16 cellular contexts compared by ENCODE assay signal in genomic region chr11:75272821-75273301, GRCh38. TPM values are rescaled to one million over a fixed set of nuclear protein-coding genes. Genes with fewer than 3 reads are reported as not detected.
DNase-seq lines count a peak whose midpoint lies in the region; ATAC-seq, FAIRE-seq and TF ChIP-seq lines count a peak whose summit lies in the region.
"Had no signal": no experiment of that assay in that cellular context is flagged by ENCODE, and none has a peak within 500 bp of the region (broad histone marks: within the 10 kb centered on the region; RNA-seq: fewer than 3 reads in every experiment).

No MANE protein-coding gene starts in this region.

- no peak overlapping the region for H3K9ac ChIP-seq in GM12878 (ENCODE audit: control insufficient read depth, insufficient read depth, low read length)
- peak overlapping the region; percentile 3 for H3K9ac ChIP-seq in neuronal stem cell (ENCODE audit: low read depth, low read length, poor library complexity)

- no peak for ATAC-seq in GM12878
- ATAC-seq in HG02642 (IDR thresholded peaks at IDR 0.05; ENCODE audit: poor library complexity, unreplicated experiment): no peak
- ATAC-seq: HCT116 had no signal

- no peaks in the 10 kb centered on the region for H3K79me2 ChIP-seq in GM12878 (ENCODE audit: control insufficient read depth, insufficient read depth, low read length)

- peak overlapping the region; percentile 1 for H3K14ac ChIP-seq in neuronal stem cell (ENCODE audit: low read length)

- no peak overlapping the region for H3K4me3 ChIP-seq in CD8-positive, alpha-beta memory T cell (ENCODE audit: low read length)
- no peak overlapping the region for H3K4me3 ChIP-seq in GM12878
- H3K4me3 ChIP-seq in neuronal stem cell (ENCODE audit: low read length in 2 of 2): no peak overlapping the region

- FAIRE-seq in GM12878 (lab: Jason Lieb, UNC): no peak
- FAIRE-seq: colon, D721Med had no signal

- no peaks in the 10 kb centered on the region for H3K27me3 Mint-ChIP-seq in activated T-cell treated with anti-CD3 and anti-CD28 coated beads, Interleukin-2, amount 50 U/mL, for 24 hours
- H3K27me3 Mint-ChIP-seq in CD8-positive, alpha-beta memory T cell: no peaks in the 10 kb centered on the region
- no peaks in the 10 kb centered on the region for H3K27me3 Mint-ChIP-seq in chondrocyte (ENCODE audit: low read depth)

- no peak overlapping the region for H3K27ac ChIP-seq in CD8-positive, alpha-beta memory T cell (ENCODE audit: low read depth, low read length)
- no peak overlapping the region for H3K27ac ChIP-seq in GM12878 (ENCODE audit: control insufficient read depth, insufficient read depth)
- H3K27ac ChIP-seq in neuronal stem cell (replicated peaks; ENCODE audit: low read length): no peak overlapping the region

- no peak overlapping the region for H2BK12ac ChIP-seq in neuronal stem cell (ENCODE audit: low read length)

- CTCF ChIA-PET in CD8-positive, alpha-beta memory T cell (lab: Charles Lee): interaction anchor here (0.6 to 16.2 kb wide), 10 partner anchors 8 to 343 kb away, joined by 3 to 325 read pairs (median 14); partner anchors contain the start of gene TPBGL
- CTCF ChIA-PET in GM12878 (lab: Yijun Ruan, JAX): interaction anchor here (16.9 kb wide), 1 partner anchor 111 kb away, joined by 406 read pairs; no protein-coding TSS in a partner anchor

- peak overlapping the region; percentile 80 for H3K27ac Mint-ChIP-seq in activated T-cell treated with anti-CD3 and anti-CD28 coated beads, Interleukin-2, amount 50 U/mL, for 24 hours
- H3K27ac Mint-ChIP-seq in CD8-positive, alpha-beta memory T cell: peak overlapping the region; percentile 23 to 98 (median 82)
- H3K27ac Mint-ChIP-seq in chondrocyte (ENCODE audit: unreplicated experiment): no peak overlapping the region

- H2AFZ ChIP-seq in GM12878 (ENCODE audit: control insufficient read depth, low read depth, low read length): peak overlapping the region; percentile 7; the same call in 1 of the 2 replicates
- H2AFZ ChIP-seq in neuronal stem cell (ENCODE audit: low read length): no peak overlapping the region

- H2AK5ac ChIP-seq in neuronal stem cell (ENCODE audit: low read depth, low read length): no peak overlapping the region

- no peak for TF ChIP-seq RAD21 in GM12878 (IDR thresholded peaks at IDR 0.05; ENCODE audit: insufficient read depth, low read depth, low read length)

- no peaks in the 10 kb centered on the region for H3K9me3 ChIP-seq in CD8-positive, alpha-beta memory T cell (ENCODE audit: low read length)
- H3K9me3 ChIP-seq in GM12878 (replicated peaks; ENCODE audit: control insufficient read depth, insufficient read depth, low read length) (no peaks in the 10 kb centered on the region), neuronal stem cell (replicated peaks in 1 of 2; ENCODE audit: control insufficient read depth in 2 of 2, insufficient read depth in 1 of 2, low read depth in 1 of 2, low read length in 2 of 2) (no peaks in the 10 kb centered on the region)

- H2BK5ac ChIP-seq in neuronal stem cell (ENCODE audit: low read length): no peak overlapping the region

- peak overlapping the region; percentile 21 for H3K18ac ChIP-seq in neuronal stem cell (ENCODE audit: low read length)

- H3K27me3 ChIP-seq in CD8-positive, alpha-beta memory T cell (ENCODE audit: insufficient read depth, low read length, poor library complexity, severe bottlenecking): no peaks in the 10 kb centered on the region
- H3K27me3 ChIP-seq in GM12878 (replicated peaks in 1 of 2; ENCODE audit: control insufficient read depth in 2 of 2, insufficient read depth in 2 of 2, low read length in 1 of 2): no peaks in the 10 kb centered on the region; a peak in 1 of 4 replicates
- no peaks in the 10 kb centered on the region for H3K27me3 ChIP-seq in neuronal stem cell (ENCODE audit: control insufficient read depth in 3 of 3, insufficient read depth in 3 of 3, low read depth in 1 of 3, low read length in 3 of 3)

- peaks cover 7% of the 10 kb centered on the region for H3K36me3 ChIP-seq in CD8-positive, alpha-beta memory T cell (ENCODE audit: insufficient read depth, low read length)
- H3K36me3 ChIP-seq in GM12878 (ENCODE audit: control insufficient read depth in 2 of 2, insufficient read depth in 2 of 2, low read length in 1 of 2) (no peaks in the 10 kb centered on the region; a peak in 2 of 4 replicates), neuronal stem cell (replicated peaks in 1 of 2; ENCODE audit: control insufficient read depth in 2 of 2, insufficient read depth in 2 of 2, low read length in 2 of 2) (peaks cover 1 to 27% of the 10 kb centered on the region in 2 donors)

- no TSS peak for BruUV-seq in GM12878 (replicated peaks; lab: Mats Ljungman, UMichigan)

- H3K4me3 Mint-ChIP-seq in activated T-cell treated with anti-CD3 and anti-CD28 coated beads, Interleukin-2, amount 50 U/mL, for 24 hours: no peak overlapping the region
- H3K4me3 Mint-ChIP-seq in CD8-positive, alpha-beta memory T cell: peak overlapping the region in 4 of 7 donors; percentile 35 to 59 (median 54)
- no peak overlapping the region for H3K4me3 Mint-ChIP-seq in chondrocyte (ENCODE audit: unreplicated experiment)

- RAD21 ChIA-PET in GM12878 (lab: Charles Lee; ENCODE audit: unreplicated experiment): no interaction called here

- H3K4me1 Mint-ChIP-seq in activated T-cell treated with anti-CD3 and anti-CD28 coated beads, Interleukin-2, amount 50 U/mL, for 24 hours (ENCODE audit: low read depth): peaks cover 53% of the 10 kb centered on the region
- H3K4me1 Mint-ChIP-seq in CD8-positive, alpha-beta memory T cell: peaks cover 46 to 60% (median 53%) of the 10 kb centered on the region in 3 donors
- H3K4me1 Mint-ChIP-seq in chondrocyte (ENCODE audit: low read depth): peaks cover 3% of the 10 kb centered on the region

- peaks cover 22% of the 10 kb centered on the region for H3K36me3 Mint-ChIP-seq in activated T-cell treated with anti-CD3 and anti-CD28 coated beads, Interleukin-2, amount 50 U/mL, for 24 hours (ENCODE audit: low read depth)
- peaks cover 13 to 26% (median 15%) of the 10 kb centered on the region in 3 donors for H3K36me3 Mint-ChIP-seq in CD8-positive, alpha-beta memory T cell
- no peaks in the 10 kb centered on the region for H3K36me3 Mint-ChIP-seq in chondrocyte (ENCODE audit: low read depth)

- in situ Hi-C loops in GM12878 (cut with MboI): no loop called here

- POLR2A ChIA-PET in CD8-positive, alpha-beta memory T cell (lab: Charles Lee): no interaction called here
- POLR2A ChIA-PET in GM12878 (lab: Charles Lee): interaction anchor here (0.5 kb wide), 1 partner anchor 84 kb away, joined by 7 read pairs; no protein-coding TSS in a partner anchor

- DNase-seq in activated T-cell treated with anti-CD3 and anti-CD28 coated beads, Interleukin-2, amount 50 U/mL, for 24 hours: peak; percentile 31
- DNase-seq in activated T-cell treated with anti-CD3 and anti-CD28 coated beads, Interleukin-2, amount 50 U/mL, for 1 hour: no peak
- peak in 1 of 5 donors; percentile 26 for DNase-seq in CD8-positive, alpha-beta memory T cell
- DNase-seq in GM12878 (ENCODE audit: low read depth, low spot score): no peak
- no peak for DNase-seq in neuronal stem cell (ENCODE audit: low spot score)
- no peak for DNase-seq in T1000 (lab: John Stamatoyannopoulos, UW)
- DNase-seq in chondrocyte (ENCODE audit: low spot score): no peak
- DNase-seq: activated T-cell treated with anti-CD3 and anti-CD28 coated beads, Interleukin-2, amount 50 U/mL, for 48 hours; erythroblast; NCI-H1092 had no signal

- no peak for TF ChIP-seq EP300 in GM12878 (IDR thresholded peaks at IDR 0.05; ENCODE audit: borderline replicate concordance in 1 of 2, control insufficient read depth in 1 of 2, low read depth in 2 of 2, low read length in 2 of 2)

- H3K9me3 Mint-ChIP-seq in activated T-cell treated with anti-CD3 and anti-CD28 coated beads, Interleukin-2, amount 50 U/mL, for 24 hours: no peaks in the 10 kb centered on the region
- H3K9me3 Mint-ChIP-seq in CD8-positive, alpha-beta memory T cell: no peaks in the 10 kb centered on the region
- H3K9me3 Mint-ChIP-seq in chondrocyte (ENCODE audit: low read depth): no peaks in the 10 kb centered on the region

- H4K20me1 ChIP-seq in GM12878 (ENCODE audit: control insufficient read depth, insufficient read depth): no peaks in the 10 kb centered on the region

- H4K8ac ChIP-seq in neuronal stem cell (ENCODE audit: low read depth, low read length): no peak overlapping the region

- no peak overlapping the region for H4K91ac ChIP-seq in neuronal stem cell (ENCODE audit: low read depth, low read length, poor library complexity)

- H3K4me1 ChIP-seq in CD8-positive, alpha-beta memory T cell (ENCODE audit: insufficient read depth, low read length): peaks cover 67% of the 10 kb centered on the region
- H3K4me1 ChIP-seq in GM12878 (ENCODE audit: control insufficient read depth, insufficient read depth, low read length): no peaks in the 10 kb centered on the region
- H3K4me1 ChIP-seq in neuronal stem cell (ENCODE audit: control insufficient read depth in 2 of 2, insufficient read depth in 1 of 2, low read depth in 1 of 2, low read length in 2 of 2): peaks cover 0 to 1% of the 10 kb centered on the region in 2 donors

- no peak overlapping the region for H3K4ac ChIP-seq in neuronal stem cell (ENCODE audit: low read length)

- SMC1A ChIA-PET in GM12878 (lab: Charles Lee; ENCODE audit: uncharacterized antibody, unreplicated experiment): interaction anchor here (0.5 kb wide), 1 partner anchor 348 kb away, joined by 4 read pairs; no protein-coding TSS in a partner anchor

- no peaks in the 10 kb centered on the region for H3K79me1 ChIP-seq in neuronal stem cell (ENCODE audit: low read depth, low read length)

- TF ChIP-seq POLR2A in GM12878 (IDR thresholded peaks at IDR 0.05; ENCODE audit: low read depth, low read length): no peak

- no peak overlapping the region for H2BK15ac ChIP-seq in neuronal stem cell (ENCODE audit: low read length)

- 13% methylated on average over 12 of the region's 12 CpGs for WGBS in GM12878 (ENCODE audit: insufficient coverage, insufficient replicate concordance, low lambda C conversion rate, missing lambda C conversion rate)
- WGBS in neuronal stem cell (ENCODE audit: extremely low coverage in 2 of 2, insufficient read length in 2 of 2, insufficient replicate concordance in 1 of 2), 2 donors: no CpG with 5 or more reads among the region's 12 CpGs

- H3K23ac ChIP-seq in neuronal stem cell (ENCODE audit: low read depth, low read length, poor library complexity): peak overlapping the region; percentile 57

- TF ChIP-seq CTCF in GM12878 (IDR thresholded peaks at IDR 0.05 in 2 of 3, conservative IDR thresholded peaks at IDR 0.05 in 1 of 3; ENCODE audit: control insufficient read depth in 2 of 3, extremely low read depth in 1 of 3, insufficient read depth in 1 of 3, low read depth in 3 of 3, low read length in 3 of 3) (no peak), chondrocyte (IDR thresholded peaks at IDR 0.05) (no peak)

- no peak overlapping the region for H2BK120ac ChIP-seq in neuronal stem cell (ENCODE audit: low read depth, low read length)

- H3K4me2 ChIP-seq in GM12878 (ENCODE audit: control insufficient read depth, insufficient read depth): peak overlapping the region; percentile 11; the same call in 1 of the 2 replicates
- H3K4me2 ChIP-seq in neuronal stem cell (ENCODE audit: insufficient read depth, low read length, poor library complexity, severe bottlenecking): no peak overlapping the region

- intact Hi-C loops in GM12878 (cut with micrococcal nuclease; ENCODE audit: unreplicated experiment): no loop called here

RNA-seq across cellular contexts. Expression of gene TPBGL, which starts 32.3 kb away (rescaled TPM):
- total RNA-seq in CD8-positive, alpha-beta memory T cell: under 1 TPM in 1 of 2 experiments, not detected in 1; 0.09 TPM
- 0.23 TPM for polyA plus RNA-seq in CD8-positive, alpha-beta memory T cell
- not detected in 2 replicates for total RNA-seq in GM12878 (2013; cell fraction: nucleolus; rRNA removed)
- total RNA-seq in GM12878 (2014; rRNA removed): not detected in 2 replicates
- total RNA-seq in GM12878 (2014; rRNA removed; fragmentation: Illumina TruSeq; extraction: Trizol): not detected in 2 replicates
- total RNA-seq in GM12878 (2021): not detected in 2 replicates
- polyA plus RNA-seq in GM12878 (2011; ENCODE audit: low read depth): not detected
- not detected in 2 replicates for polyA plus RNA-seq in GM12878 (2011; rRNA removed)
- not detected in 2 replicates for polyA plus RNA-seq in GM12878 (2011; cell fraction: cytosol; rRNA removed)
- polyA plus RNA-seq in GM12878 (2011; cell fraction: nucleus; rRNA removed): not detected in 2 replicates
- not detected in 2 replicates for polyA plus RNA-seq in GM12878 (2012)
- polyA plus RNA-seq in GM12878 (2014; fragmentation: Illumina TruSeq; extraction: Trizol): not detected in 2 replicates
- polyA plus RNA-seq in GM12878 (2014; fragmentation: Nextera tagmentation; extraction: Ambion mirVana): not detected
- polyA plus RNA-seq in GM12878 (2014; rRNA removed): not detected in 2 replicates
- polyA plus RNA-seq in GM12878 (2016; fragmentation: Nextera tagmentation; extraction: Ambion mirVana): not detected
- not detected in 2 replicates for polyA minus RNA-seq in GM12878 (2011; rRNA and poly(A)+ RNA removed)
- polyA minus RNA-seq in GM12878 (2011; cell fraction: cytosol; rRNA and poly(A)+ RNA removed): not detected in 2 replicates
- polyA minus RNA-seq in GM12878 (2011; cell fraction: nucleus; rRNA and poly(A)+ RNA removed): not detected in 2 replicates
- polyA plus RNA-seq in neuronal stem cell (2013, experiment 1 of 2): 0.10 TPM
- 0.10 TPM for polyA plus RNA-seq in neuronal stem cell (2013, experiment 2 of 2)
- total RNA-seq in chondrocyte: 0.24 to 0.82 TPM (median 0.74 TPM) in 3 replicates
- total RNA-seq: RPMI7951 had no signal
- polyA plus RNA-seq: aorta had no signal

Comparison
In these comparisons a context has a peak if more than half of its experiments do, and no peak if none do; other contexts are left out.
1. H3K4me3 Mint-ChIP-seq: peak in CD8-positive, alpha-beta memory T cell (4 of 7); none in activated T-cell treated with anti-CD3 and anti-CD28 coated beads, Interleukin-2, amount 50 U/mL, for 24 hours (single experiment) and chondrocyte (single experiment).